9 cellular contexts compared by ENCODE assay signal in the genomic region with DNA sequence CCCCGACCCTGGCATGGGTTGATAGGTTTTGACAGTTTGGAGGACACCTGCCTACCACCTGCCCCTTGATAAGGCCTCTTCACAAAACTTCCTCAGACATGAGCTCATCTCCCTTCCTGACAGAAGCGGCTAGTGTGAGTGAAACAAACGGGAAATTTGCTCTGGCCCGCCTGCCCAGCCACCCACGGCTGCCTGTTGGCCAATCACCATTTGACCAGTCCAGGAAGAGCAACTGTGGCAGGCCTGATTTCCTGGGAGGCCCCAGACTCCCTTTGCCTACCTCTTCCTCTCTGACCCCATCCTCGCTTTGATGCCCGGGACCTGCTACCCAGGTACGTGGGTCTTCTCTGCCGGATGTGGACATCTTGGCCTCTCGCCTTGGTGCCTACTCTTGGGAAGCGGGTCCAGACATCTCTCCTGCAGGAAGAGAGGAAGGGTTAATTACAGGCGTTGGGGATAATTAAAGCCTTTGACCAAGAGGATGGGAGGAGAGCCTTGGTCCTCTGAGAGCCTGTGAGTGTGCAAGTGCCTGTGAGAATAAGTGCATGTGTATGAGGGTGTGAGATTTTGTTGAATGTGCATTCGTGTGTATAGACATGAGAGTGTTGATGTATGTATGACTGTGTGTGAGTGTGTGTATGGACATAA. TPM values are rescaled to one million over a fixed set of nuclear protein-coding genes. Genes with fewer than 3 reads are reported as not detected.
A peak's percentile ranks its signal among the peaks of the same experiment; 100 is the strongest.
DNase-seq lines count a peak whose midpoint lies in the region; ATAC-seq, FAIRE-seq and TF ChIP-seq lines count a peak whose summit lies in the region.
"Had no signal": no experiment of that assay in that cellular context is flagged by ENCODE, and none has a peak within 500 bp of the region (broad histone marks: within the 10 kb centered on the region; RNA-seq: fewer than 3 reads in every experiment).

No MANE protein-coding gene starts in this region.

- H3K36me3 ChIP-seq in HUES6 (ENCODE audit: control insufficient read depth, insufficient read depth, low read length), result peaks cover 4% of the 10 kb centered on the region; the same call in 1 of the 2 replicates
- H3K36me3 ChIP-seq in bronchial epithelial cell (ENCODE audit: control insufficient read depth, insufficient read depth, low read length), result peaks cover 9% of the 10 kb centered on the region

- H3K4me1 ChIP-seq in HUES6 (ENCODE audit: control insufficient read depth, insufficient read depth, low read length), result peaks cover 41% of the 10 kb centered on the region

- no peak for FAIRE-seq in bronchial epithelial cell (lab: Jason Lieb, UNC)

- H3K27ac Mint-ChIP-seq in type B pancreatic cell, result peak overlapping the region; percentile 99

- no peaks in the 10 kb centered on the region for H3K9me3 Mint-ChIP-seq in type B pancreatic cell

- no peak overlapping the region for H3K27ac ChIP-seq in HUES6 (ENCODE audit: low read depth, low read length)

- H3K36me3 Mint-ChIP-seq in type B pancreatic cell, result no peaks in the 10 kb centered on the region

- peak overlapping the region; percentile 97 for H3K4me3 Mint-ChIP-seq in type B pancreatic cell

- peaks cover 3% of the 10 kb centered on the region; the same call in 1 of the 2 replicates for H3K27me3 ChIP-seq in HUES6 (ENCODE audit: control insufficient read depth, insufficient read depth, low read length)
- H3K27me3 ChIP-seq in bronchial epithelial cell (ENCODE audit: control insufficient read depth, insufficient read depth, low read length), result no peaks in the 10 kb centered on the region

- TF ChIP-seq CTCF in bronchial epithelial cell (IDR thresholded peaks at IDR 0.05; ENCODE audit: insufficient read depth, low read length, severe bottlenecking), result no peak
- TF ChIP-seq CTCF in type B pancreatic cell (conservative IDR thresholded peaks at IDR 0.05), result no peak

- DNase-seq in bronchial epithelial cell (ENCODE audit: low read depth), result peak; percentile 83
- DNase-seq in lung microvascular endothelial cell (ENCODE audit: low read depth in 2 of 2), result peak; percentile 67 to 75
- no peak for DNase-seq in type B pancreatic cell (ENCODE audit: extremely low spot score, unreplicated experiment)
- DNase-seq in NCI-H1048 (lab: John Stamatoyannopoulos, UW), result no peak
- no peak for DNase-seq in NCI-H1436 (lab: John Stamatoyannopoulos, UW)
- DNase-seq: NCI-H2171, T1000 had no signal

- no peak overlapping the region for H3K9ac ChIP-seq in HUES6 (ENCODE audit: low read length)

- H3K9me3 ChIP-seq in HUES6 (ENCODE audit: control insufficient read depth, insufficient read depth, low read depth, low read length), result no peaks in the 10 kb centered on the region

- peak overlapping the region; percentile 93; the same call in 1 of the 2 replicates for H3K4me3 ChIP-seq in HUES6 (ENCODE audit: low read depth, low read length)
- no peak overlapping the region for H3K4me3 ChIP-seq in bronchial epithelial cell (ENCODE audit: low read depth, low read length)

- H3K4me1 Mint-ChIP-seq in type B pancreatic cell (ENCODE audit: unreplicated experiment), result peaks cover 29% of the 10 kb centered on the region

- peaks cover 4% of the 10 kb centered on the region for H3K27me3 Mint-ChIP-seq in type B pancreatic cell

- ATAC-seq in HG03342 (IDR thresholded peaks at IDR 0.05; ENCODE audit: unreplicated experiment), result no peak

RNA-seq across cellular contexts. Expression of a gene that starts 1.1 kb away (rescaled TPM):
- 117 and 144 TPM in 2 replicates for total RNA-seq in bronchial epithelial cell
- total RNA-seq in lung microvascular endothelial cell, result 68.6 and 122 TPM in 2 replicates
- total RNA-seq in type B pancreatic cell (ENCODE audit: low replicate concordance), result 40.3 and 77.9 TPM in 2 replicates

RNA-seq across cellular contexts. Expression of a gene that starts 55.5 kb away (rescaled TPM):
- 3.2 and 6.1 TPM in 2 replicates for total RNA-seq in bronchial epithelial cell
- total RNA-seq in lung microvascular endothelial cell, result 3.3 and 4.6 TPM in 2 replicates
- total RNA-seq in type B pancreatic cell (ENCODE audit: low replicate concordance), result 20.2 and 29.5 TPM in 2 replicates

Comparison
In these comparisons a context has a peak if more than half of its experiments do, and no peak if none do; other contexts are left out.
1. DNase-seq: peak in bronchial epithelial cell (single experiment) and lung microvascular endothelial cell (2 of 2); none in type B pancreatic cell (single experiment), NCI-H1048 (single experiment) and NCI-H1436 (single experiment).